32 cellular contexts compared by ENCODE assay signal in genomic region chr11:83175815-83176214, GRCh38. TPM values are rescaled to one million over a fixed set of nuclear protein-coding genes. Genes with fewer than 3 reads are reported as not detected.
DNase-seq lines count a peak whose midpoint lies in the region; ATAC-seq and TF ChIP-seq lines count a peak whose summit lies in the region.
"Had no signal": no experiment of that assay in that cellular context is flagged by ENCODE, and none has a peak within 500 bp of the region (broad histone marks: within the 10 kb centered on the region; RNA-seq: fewer than 3 reads in every experiment).

No MANE protein-coding gene starts in this region.

- CTCF ChIA-PET in activated naive CD4-positive, alpha-beta T cell treated with anti-CD3 and anti-CD28 coated beads for 36 hours (lab: Charles Lee), result interaction anchor here (0.9 to 1.6 kb wide), 2 partner anchors 16 to 74 kb away, joined by 3 to 4 read pairs; no protein-coding TSS in a partner anchor
- CTCF ChIA-PET in activated naive CD4-positive, alpha-beta T cell treated with anti-CD3 and anti-CD28 coated beads, Interleukin-2, amount 10 ng/mL, durations not matched to agents 7 days and 5 days (lab: Charles Lee), result interaction anchor here (0.6 kb wide), 1 partner anchor 121 kb away, joined by 3 read pairs; no protein-coding TSS in a partner anchor
- CTCF ChIA-PET in activated B cell treated with CpG ODN at 0.5 μM for 24 hours (lab: Charles Lee), result no interaction called here
- CTCF ChIA-PET in SK-N-SH (lab: Yijun Ruan, JAX), result interaction anchor here (0.8 kb wide), 1 partner anchor 9 kb away, joined by 3 read pairs; no protein-coding TSS in a partner anchor

- H3K9me3 ChIP-seq in hepatocyte (ENCODE audit: low read depth), result no peaks in the 10 kb centered on the region
- no peaks in the 10 kb centered on the region for H3K9me3 ChIP-seq in neutrophil
- no peaks in the 10 kb centered on the region for H3K9me3 ChIP-seq in SK-N-SH
- H3K9me3 ChIP-seq: A549, ovary, thoracic aorta, vagina had no signal

- peaks cover 63% of the 10 kb centered on the region for H4K20me1 ChIP-seq in hepatocyte (ENCODE audit: insufficient read depth, poor library complexity, severe bottlenecking)
- H4K20me1 ChIP-seq in SK-N-SH (ENCODE audit: insufficient read depth), result peaks cover 56% of the 10 kb centered on the region

- no peak for ATAC-seq in activated B cell treated with CpG ODN at 0.5 μM for 24 hours (ENCODE audit: low read depth)
- no peak for ATAC-seq in HG03097 (IDR thresholded peaks at IDR 0.05; ENCODE audit: low FRiP score, unreplicated experiment)
- ATAC-seq: A549; SK-N-SH treated with all-trans-retinoic acid at 6 μM for 48 hours; stimulated activated memory B cell treated with anti-CD40 and anti-IgM and Interleukin-4, amounts not matched to agents 10 μg/mL and 1 μg/mL and 100 μg/mL, for 72 hours had no signal

- H3K4me3 ChIP-seq in hepatocyte (no peak overlapping the region), neutrophil (ENCODE audit: low read depth in 1 of 2, low read length in 1 of 2) (no peak overlapping the region), SK-N-SH (ENCODE audit: low read depth in 2 of 2, low read length in 1 of 2) (no peak overlapping the region), foreskin fibroblast (ENCODE audit: low read depth in 1 of 2, low read length in 2 of 2) (no peak overlapping the region)
- H3K4me3 ChIP-seq: A549, cardiac muscle cell, ovary, smooth muscle cell, thoracic aorta, vagina had no signal

- no peak for DNase-seq in activated naive CD4-positive, alpha-beta T cell treated with anti-CD3 and anti-CD28 coated beads for 36 hours
- DNase-seq in activated naive CD4-positive, alpha-beta T cell treated with anti-CD3 and anti-CD28 coated beads, Interleukin-2, amount 10 ng/mL, durations not matched to agents 7 days and 5 days, result no peak
- no peak for DNase-seq in activated B cell treated with CpG ODN at 0.5 μM for 24 hours
- peak; percentile 47 for DNase-seq in hepatocyte (ENCODE audit: low spot score)
- DNase-seq in SK-N-SH, result no peak
- DNase-seq in foreskin fibroblast, result no peak
- DNase-seq: activated CD4-positive, alpha-beta T cell treated with anti-CD3 and anti-CD28 coated beads, Interleukin-2, amount 10 ng/mL, durations not matched to agents 7 days and 5 days; activated effector memory CD4-positive, alpha-beta T cell treated with anti-CD3 and anti-CD28 coated beads, Interleukin-2, amount 50 U/mL, for 16 hours; amygdala; EL; H9; mesenchymal stem cell; NCI-H1048; NCI-H187; NCI-H2171 treated with DMSO at 0.1 percent for 48 hours; NCI-H526 treated with DMSO at 0.1 percent for 48 hours; ovary; retina; stimulated activated CD4-positive, alpha-beta T cell treated with anti-CD3 and anti-CD28 coated beads, Interleukin-2, amount 100 ng/mL, for 24 hours had no signal

- no peak for TF ChIP-seq EP300 in SK-N-SH (IDR thresholded peaks at IDR 0.05; ENCODE audit: borderline replicate concordance in 1 of 2, low read depth in 1 of 2, low read length in 1 of 2)

- H3K4me1 Mint-ChIP-seq in activated naive CD4-positive, alpha-beta T cell treated with anti-CD3 and anti-CD28 coated beads for 36 hours (ENCODE audit: low read depth), result peaks cover 52% of the 10 kb centered on the region
- peaks cover 44% of the 10 kb centered on the region for H3K4me1 Mint-ChIP-seq in activated naive CD4-positive, alpha-beta T cell treated with anti-CD3 and anti-CD28 coated beads, Interleukin-2, amount 10 ng/mL, durations not matched to agents 7 days and 5 days
- peaks cover 58% of the 10 kb centered on the region for H3K4me1 Mint-ChIP-seq in activated B cell treated with CpG ODN at 0.5 μM for 24 hours

- H3K27me3 ChIP-seq in hepatocyte, result no peaks in the 10 kb centered on the region
- no peaks in the 10 kb centered on the region for H3K27me3 ChIP-seq in neutrophil
- no peaks in the 10 kb centered on the region for H3K27me3 ChIP-seq in SK-N-SH (ENCODE audit: insufficient read depth)
- H3K27me3 ChIP-seq: cardiac muscle cell, ovary, vagina had no signal

- POLR2A ChIA-PET in activated B cell treated with CpG ODN at 0.5 μM for 24 hours (lab: Charles Lee), result interaction anchor here (0.6 to 1.0 kb wide), 2 partner anchors 18 to 274 kb away, joined by 3 to 7 read pairs; no protein-coding TSS in a partner anchor
- POLR2A ChIA-PET in SK-N-SH (lab: Yijun Ruan, JAX), result no interaction called here

- H3K36me3 ChIP-seq in hepatocyte (replicated peaks; ENCODE audit: insufficient read depth, low read depth) (no peaks in the 10 kb centered on the region), neutrophil (peaks cover 85% of the 10 kb centered on the region), SK-N-SH (replicated peaks in 1 of 2; ENCODE audit: control insufficient read depth in 1 of 2, insufficient read depth in 2 of 2, low read length in 1 of 2) (peaks cover 60 to 87% of the 10 kb centered on the region in 2 experiments)
- H3K36me3 ChIP-seq: ovary had no signal

- H3K27ac ChIP-seq in hepatocyte (no peak overlapping the region), neutrophil (peak overlapping the region; percentile 45), SK-N-SH (ENCODE audit: low read depth in 2 of 2, low read length in 1 of 2) (no peak overlapping the region)
- H3K27ac ChIP-seq: A549, cardiac muscle cell, HL-60, ovary, thoracic aorta, vagina, VCaP had no signal

- peak overlapping the region; percentile 39 for H3K27ac Mint-ChIP-seq in activated naive CD4-positive, alpha-beta T cell treated with anti-CD3 and anti-CD28 coated beads for 36 hours
- H3K27ac Mint-ChIP-seq in activated naive CD4-positive, alpha-beta T cell treated with anti-CD3 and anti-CD28 coated beads, Interleukin-2, amount 10 ng/mL, durations not matched to agents 7 days and 5 days, result no peak overlapping the region
- peak overlapping the region; percentile 18 for H3K27ac Mint-ChIP-seq in activated B cell treated with CpG ODN at 0.5 μM for 24 hours
- H3K27ac Mint-ChIP-seq: activated CD4-positive, alpha-beta T cell treated with anti-CD3 and anti-CD28 coated beads, Interleukin-2, amount 10 ng/mL, durations not matched to agents 7 days and 5 days; dendritic cell treated with granulocyte-macrophage colony-stimulating factor and Interleukin-4, amounts not matched to agents 40 ng/mL and 50 ng/mL, for 4 days; H9; nephron had no signal

- H3K27me3 Mint-ChIP-seq in activated naive CD4-positive, alpha-beta T cell treated with anti-CD3 and anti-CD28 coated beads for 36 hours (ENCODE audit: low read depth), result no peaks in the 10 kb centered on the region
- H3K27me3 Mint-ChIP-seq in activated naive CD4-positive, alpha-beta T cell treated with anti-CD3 and anti-CD28 coated beads, Interleukin-2, amount 10 ng/mL, durations not matched to agents 7 days and 5 days, result no peaks in the 10 kb centered on the region
- H3K27me3 Mint-ChIP-seq in activated B cell treated with CpG ODN at 0.5 μM for 24 hours, result no peaks in the 10 kb centered on the region
- H3K27me3 Mint-ChIP-seq: activated CD4-positive, alpha-beta T cell treated with anti-CD3 and anti-CD28 coated beads, Interleukin-2, amount 10 ng/mL, durations not matched to agents 7 days and 5 days; dendritic cell treated with granulocyte-macrophage colony-stimulating factor and Interleukin-4, amounts not matched to agents 40 ng/mL and 50 ng/mL, for 4 days; stimulated activated memory B cell treated with anti-CD40 and anti-IgM and Interleukin-4, amounts not matched to agents 10 μg/mL and 1 μg/mL and 100 μg/mL, for 72 hours had no signal

- H3K4me3 Mint-ChIP-seq in activated naive CD4-positive, alpha-beta T cell treated with anti-CD3 and anti-CD28 coated beads for 36 hours, result no peak overlapping the region
- no peak overlapping the region for H3K4me3 Mint-ChIP-seq in activated naive CD4-positive, alpha-beta T cell treated with anti-CD3 and anti-CD28 coated beads, Interleukin-2, amount 10 ng/mL, durations not matched to agents 7 days and 5 days
- no peak overlapping the region for H3K4me3 Mint-ChIP-seq in activated B cell treated with CpG ODN at 0.5 μM for 24 hours
- H3K4me3 Mint-ChIP-seq: activated CD4-positive, alpha-beta T cell treated with anti-CD3 and anti-CD28 coated beads, Interleukin-2, amount 10 ng/mL, durations not matched to agents 7 days and 5 days; dendritic cell treated with granulocyte-macrophage colony-stimulating factor and Interleukin-4, amounts not matched to agents 40 ng/mL and 50 ng/mL, for 4 days; H9; nephron; stimulated activated memory B cell treated with anti-CD40 and anti-IgM and Interleukin-4, amounts not matched to agents 10 μg/mL and 1 μg/mL and 100 μg/mL, for 72 hours had no signal

- H3K4me1 ChIP-seq in hepatocyte (ENCODE audit: insufficient read depth) (peaks cover 13% of the 10 kb centered on the region), neutrophil (ENCODE audit: control insufficient read depth in 1 of 2, insufficient read depth in 1 of 2, low read depth in 1 of 2, low read length in 1 of 2) (peaks cover 37 to 40% of the 10 kb centered on the region in 2 experiments), SK-N-SH (ENCODE audit: control insufficient read depth in 1 of 2, insufficient read depth in 2 of 2, low read depth in 1 of 2, low read length in 1 of 2) (peaks cover 0 to 8% of the 10 kb centered on the region in 2 experiments; a peak in 2 of 4 replicates)

- no peaks in the 10 kb centered on the region for H3K9me3 Mint-ChIP-seq in activated naive CD4-positive, alpha-beta T cell treated with anti-CD3 and anti-CD28 coated beads for 36 hours
- H3K9me3 Mint-ChIP-seq in activated naive CD4-positive, alpha-beta T cell treated with anti-CD3 and anti-CD28 coated beads, Interleukin-2, amount 10 ng/mL, durations not matched to agents 7 days and 5 days, result no peaks in the 10 kb centered on the region
- H3K9me3 Mint-ChIP-seq in activated B cell treated with CpG ODN at 0.5 μM for 24 hours, result no peaks in the 10 kb centered on the region
- H3K9me3 Mint-ChIP-seq: activated CD4-positive, alpha-beta T cell treated with anti-CD3 and anti-CD28 coated beads, Interleukin-2, amount 10 ng/mL, durations not matched to agents 7 days and 5 days; dendritic cell treated with granulocyte-macrophage colony-stimulating factor and Interleukin-4, amounts not matched to agents 40 ng/mL and 50 ng/mL, for 4 days; H9; nephron; stimulated activated memory B cell treated with anti-CD40 and anti-IgM and Interleukin-4, amounts not matched to agents 10 μg/mL and 1 μg/mL and 100 μg/mL, for 72 hours had no signal

- H3K36me3 Mint-ChIP-seq in activated naive CD4-positive, alpha-beta T cell treated with anti-CD3 and anti-CD28 coated beads for 36 hours (ENCODE audit: low read depth), result peaks cover 40% of the 10 kb centered on the region
- peaks cover 55% of the 10 kb centered on the region for H3K36me3 Mint-ChIP-seq in activated naive CD4-positive, alpha-beta T cell treated with anti-CD3 and anti-CD28 coated beads, Interleukin-2, amount 10 ng/mL, durations not matched to agents 7 days and 5 days
- peaks cover 77% of the 10 kb centered on the region for H3K36me3 Mint-ChIP-seq in activated B cell treated with CpG ODN at 0.5 μM for 24 hours (ENCODE audit: low read depth)

- TF ChIP-seq CTCF in activated B cell treated with CpG ODN at 0.5 μM for 24 hours (IDR thresholded peaks at IDR 0.05) (no peak), hepatocyte (IDR thresholded peaks at IDR 0.05; ENCODE audit: poor library complexity) (no peak), neutrophil (IDR thresholded peaks at IDR 0.05) (no peak), SK-N-SH (IDR thresholded peaks at IDR 0.05) (no peak), foreskin fibroblast (IDR thresholded peaks at IDR 0.05; ENCODE audit: low read depth, low read length) (no peak)

- no peak overlapping the region for H3K4me2 ChIP-seq in hepatocyte
- H3K4me2 ChIP-seq in SK-N-SH, result no peak overlapping the region
- H3K4me2 ChIP-seq: A549, smooth muscle cell had no signal

- WGBS in hepatocyte (ENCODE audit: low lambda C conversion rate, missing lambda C conversion rate), result 86% methylated on average over 1 of the region's 1 CpG
- WGBS in SK-N-SH (ENCODE audit: low lambda C conversion rate), result 100% methylated on average over 1 of the region's 1 CpG

- H3K9me2 ChIP-seq in hepatocyte (replicated peaks; ENCODE audit: insufficient read depth), result no peaks in the 10 kb centered on the region
- H3K9me2 ChIP-seq in SK-N-SH, result no peaks in the 10 kb centered on the region

- no peak overlapping the region for H3K9ac ChIP-seq in SK-N-SH

- H3F3A ChIP-seq in SK-N-SH (replicated peaks; ENCODE audit: insufficient read depth), result peaks cover 6% of the 10 kb centered on the region

- intact Hi-C loops in activated naive CD4-positive, alpha-beta T cell treated with anti-CD3 and anti-CD28 coated beads for 36 hours (cut with micrococcal nuclease), result no loop called here
- intact Hi-C loops in activated B cell treated with CpG ODN at 0.5 μM for 24 hours (cut with micrococcal nuclease), result loop anchor here (2.0 kb wide), 1 partner anchor 13 kb away; no protein-coding TSS in a partner anchor

- no peak for TF ChIP-seq RAD21 in SK-N-SH (IDR thresholded peaks at IDR 0.05; ENCODE audit: low read length)

- H2AFZ ChIP-seq in hepatocyte, result no peak overlapping the region
- H2AFZ ChIP-seq in SK-N-SH (ENCODE audit: low read depth), result no peak overlapping the region

- H3K79me2 ChIP-seq in hepatocyte (peaks cover 83% of the 10 kb centered on the region), SK-N-SH (ENCODE audit: insufficient read depth) (peaks cover 95% of the 10 kb centered on the region)

RNA-seq across cellular contexts. Expression of gene ANKRD42, which starts 17.7 kb away (rescaled TPM):
- total RNA-seq in activated naive CD4-positive, alpha-beta T cell treated with anti-CD3 and anti-CD28 coated beads for 36 hours, result 1 to 10 TPM; 2.3 to 2.7 TPM
- total RNA-seq in activated B cell treated with CpG ODN at 0.5 μM for 24 hours (6.6 and 7.4 TPM in 2 replicates), hepatocyte (8.3 and 9.2 TPM in 2 replicates)
- polyA plus RNA-seq in hepatocyte (9.5 and 9.7 TPM in 2 replicates), SK-N-SH (2012; rRNA removed) (13.3 and 14.6 TPM in 2 replicates)
- 14.4 and 16.5 TPM in 2 replicates for polyA plus RNA-seq in SK-N-SH (2012; cell fraction: cytosol; rRNA removed)
- 10.0 and 14.9 TPM in 2 replicates for polyA plus RNA-seq in SK-N-SH (2012; cell fraction: nucleus; rRNA removed)

RNA-seq across cellular contexts. Expression of gene PCF11, which starts 18.9 kb away (rescaled TPM):
- 10 to 100 TPM; 50.3 to 54.1 TPM for total RNA-seq in activated naive CD4-positive, alpha-beta T cell treated with anti-CD3 and anti-CD28 coated beads for 36 hours
- total RNA-seq in activated B cell treated with CpG ODN at 0.5 μM for 24 hours, result 105 and 123 TPM in 2 replicates
- total RNA-seq in hepatocyte, result 52.3 and 60.4 TPM in 2 replicates
- polyA plus RNA-seq in hepatocyte, result 15.2 TPM in 2 replicates
- polyA plus RNA-seq in SK-N-SH (2012; rRNA removed), result 22.4 and 35.3 TPM in 2 replicates
- 16.5 and 17.5 TPM in 2 replicates for polyA plus RNA-seq in SK-N-SH (2012; cell fraction: cytosol; rRNA removed)
- 112 and 139 TPM in 2 replicates for polyA plus RNA-seq in SK-N-SH (2012; cell fraction: nucleus; rRNA removed)
